25 cellular contexts compared by ENCODE assay signal in the genomic region with DNA sequence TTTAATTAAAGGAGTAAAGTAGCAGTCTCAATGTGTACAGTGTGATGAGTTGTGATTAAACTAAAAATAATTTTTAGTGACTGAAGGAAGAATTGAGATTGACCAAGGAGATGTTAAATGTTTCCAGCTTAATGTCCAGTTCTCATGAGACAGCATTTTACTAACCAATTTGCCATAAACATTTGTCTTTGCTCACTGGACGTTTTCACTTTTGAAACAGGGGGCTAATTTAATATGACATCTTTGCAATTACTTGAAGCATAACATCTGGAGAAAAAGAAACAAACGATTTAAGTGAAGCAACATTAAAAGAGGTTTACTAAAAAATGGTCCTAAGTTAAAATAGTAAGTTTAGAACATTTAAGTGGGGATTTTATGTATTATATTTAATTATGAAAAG.
"Had no signal": no experiment of that assay in that cellular context is flagged by ENCODE, and none has a peak within 500 bp of the region (broad histone marks: within the 10 kb centered on the region; RNA-seq: fewer than 3 reads in every experiment).

No MANE protein-coding gene starts in this region.

- H3K9me3 ChIP-seq: gastroesophageal sphincter, heart left ventricle, lower lobe of right lung, ovary, spleen, testis, tibial artery, upper lobe of left lung had no signal

- FAIRE-seq: urothelium cell line had no signal

- H3K27me3 ChIP-seq: gastroesophageal sphincter, heart left ventricle, hepatocyte, ovary, spleen, testis, tibial artery, upper lobe of left lung had no signal

- H3K4me1 ChIP-seq: lower lobe of right lung, spleen, testis, upper lobe of left lung had no signal

- H3K4me3 ChIP-seq: coronary artery, gastroesophageal sphincter, heart left ventricle, hepatocyte, lower lobe of right lung, ovary, skin epidermis, spleen, testis, tibial artery, upper lobe of left lung had no signal

- ATAC-seq: effector memory CD8-positive, alpha-beta T cell; gastroesophageal sphincter; heart left ventricle; left colon; left ventricle myocardium superior; lower lobe of right lung; naive thymus-derived CD8-positive, alpha-beta T cell; stimulated activated memory B cell treated with anti-CD40 and anti-IgM and Interleukin-4, amounts not matched to agents 10 μg/mL and 1 μg/mL and 100 μg/mL, for 72 hours; stimulated activated naive CD8-positive, alpha-beta T cell treated with anti-CD3 and anti-CD28 coated beads, Interleukin-15, Interleukin-2, amounts not matched to agents 100 U/mL and 50 U/mL, for 24 hours had no signal

- DNase-seq: effector memory CD8-positive, alpha-beta T cell; foreskin fibroblast; heart left ventricle; kidney glomerular epithelial cell; left colon; left ventricle myocardium superior; lower lobe of right lung; naive thymus-derived CD8-positive, alpha-beta T cell; occipital lobe; ovary; posterior cingulate gyrus; retina; spleen; stimulated activated CD4-positive, alpha-beta T cell treated with anti-CD3 and anti-CD28 coated beads, Interleukin-4, amount 100 ng/mL, for 4 hours; stimulated activated naive CD8-positive, alpha-beta T cell treated with anti-CD3 and anti-CD28 coated beads, Interleukin-15, Interleukin-2, amounts not matched to agents 100 U/mL and 50 U/mL, for 24 hours; substantia nigra; testis; tibial artery; upper lobe of left lung had no signal

- H3K36me3 ChIP-seq: gastroesophageal sphincter, heart left ventricle, lower lobe of right lung, ovary, spleen, tibial artery, upper lobe of left lung had no signal
